2 cellular contexts compared by ENCODE assay signal in the genomic region with DNA sequence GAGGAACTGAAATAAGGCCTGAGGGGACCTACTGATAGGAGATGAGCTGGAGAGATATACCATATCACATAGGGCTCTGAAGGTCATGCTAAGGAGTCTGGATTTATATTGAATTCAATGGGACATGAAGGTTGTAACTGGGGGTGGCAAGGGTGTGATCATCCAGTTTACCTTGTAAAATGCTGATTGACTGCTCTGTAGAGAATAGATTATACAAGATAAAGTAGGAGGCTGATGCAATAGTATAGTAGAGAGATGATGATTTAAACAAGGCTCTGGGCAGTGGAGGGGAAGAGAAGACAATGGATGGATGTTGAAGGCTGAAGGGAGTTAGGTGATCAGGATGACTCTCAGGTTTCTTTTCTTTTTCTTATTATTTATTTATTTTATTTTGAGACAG.
TF ChIP-seq lines count a peak whose summit lies in the region.

No MANE protein-coding gene starts in this region.

TF ChIP-seq in HEK293, 187 proteins besides CTCF, POLR2A, EP300 and RAD21:
- TF ChIP-seq, protein P1, sequence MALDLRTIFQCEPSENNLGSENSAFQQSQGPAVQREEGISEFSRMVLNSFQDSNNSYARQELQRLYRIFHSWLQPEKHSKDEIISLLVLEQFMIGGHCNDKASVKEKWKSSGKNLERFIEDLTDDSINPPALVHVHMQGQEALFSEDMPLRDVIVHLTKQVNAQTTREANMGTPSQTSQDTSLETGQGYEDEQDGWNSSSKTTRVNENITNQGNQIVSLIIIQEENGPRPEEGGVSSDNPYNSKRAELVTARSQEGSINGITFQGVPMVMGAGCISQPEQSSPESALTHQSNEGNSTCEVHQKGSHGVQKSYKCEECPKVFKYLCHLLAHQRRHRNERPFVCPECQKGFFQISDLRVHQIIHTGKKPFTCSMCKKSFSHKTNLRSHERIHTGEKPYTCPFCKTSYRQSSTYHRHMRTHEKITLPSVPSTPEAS (tag by site-specific recombination; IDR thresholded peaks at IDR 0.05), result no peak
- 0 out of 2 replicates have a peak, but pooled peaks have one; percentile 24 for TF ChIP-seq KLF16 (tag by site-specific recombination; IDR thresholded peaks at IDR 0.05)

TF ChIP-seq in K562, 482 proteins besides CTCF, POLR2A, EP300 and RAD21 (continues in another document):
- TF ChIP-seq, protein P2, sequence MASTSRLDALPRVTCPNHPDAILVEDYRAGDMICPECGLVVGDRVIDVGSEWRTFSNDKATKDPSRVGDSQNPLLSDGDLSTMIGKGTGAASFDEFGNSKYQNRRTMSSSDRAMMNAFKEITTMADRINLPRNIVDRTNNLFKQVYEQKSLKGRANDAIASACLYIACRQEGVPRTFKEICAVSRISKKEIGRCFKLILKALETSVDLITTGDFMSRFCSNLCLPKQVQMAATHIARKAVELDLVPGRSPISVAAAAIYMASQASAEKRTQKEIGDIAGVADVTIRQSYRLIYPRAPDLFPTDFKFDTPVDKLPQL (IDR thresholded peaks at IDR 0.05; ENCODE audit: extremely low read depth, insufficient read length), result no peak
- TF ChIP-seq GABPA (tag; conservative IDR thresholded peaks at IDR 0.05; ENCODE audit: low read depth), result no peak
- TF ChIP-seq, protein P3, sequence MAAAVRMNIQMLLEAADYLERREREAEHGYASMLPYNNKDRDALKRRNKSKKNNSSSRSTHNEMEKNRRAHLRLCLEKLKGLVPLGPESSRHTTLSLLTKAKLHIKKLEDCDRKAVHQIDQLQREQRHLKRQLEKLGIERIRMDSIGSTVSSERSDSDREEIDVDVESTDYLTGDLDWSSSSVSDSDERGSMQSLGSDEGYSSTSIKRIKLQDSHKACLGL (CRISPR knock-in tag; IDR thresholded peaks at IDR 0.05; ENCODE audit: borderline replicate concordance, poor library complexity, severe bottlenecking), result no peak
- TF ChIP-seq, protein P4, sequence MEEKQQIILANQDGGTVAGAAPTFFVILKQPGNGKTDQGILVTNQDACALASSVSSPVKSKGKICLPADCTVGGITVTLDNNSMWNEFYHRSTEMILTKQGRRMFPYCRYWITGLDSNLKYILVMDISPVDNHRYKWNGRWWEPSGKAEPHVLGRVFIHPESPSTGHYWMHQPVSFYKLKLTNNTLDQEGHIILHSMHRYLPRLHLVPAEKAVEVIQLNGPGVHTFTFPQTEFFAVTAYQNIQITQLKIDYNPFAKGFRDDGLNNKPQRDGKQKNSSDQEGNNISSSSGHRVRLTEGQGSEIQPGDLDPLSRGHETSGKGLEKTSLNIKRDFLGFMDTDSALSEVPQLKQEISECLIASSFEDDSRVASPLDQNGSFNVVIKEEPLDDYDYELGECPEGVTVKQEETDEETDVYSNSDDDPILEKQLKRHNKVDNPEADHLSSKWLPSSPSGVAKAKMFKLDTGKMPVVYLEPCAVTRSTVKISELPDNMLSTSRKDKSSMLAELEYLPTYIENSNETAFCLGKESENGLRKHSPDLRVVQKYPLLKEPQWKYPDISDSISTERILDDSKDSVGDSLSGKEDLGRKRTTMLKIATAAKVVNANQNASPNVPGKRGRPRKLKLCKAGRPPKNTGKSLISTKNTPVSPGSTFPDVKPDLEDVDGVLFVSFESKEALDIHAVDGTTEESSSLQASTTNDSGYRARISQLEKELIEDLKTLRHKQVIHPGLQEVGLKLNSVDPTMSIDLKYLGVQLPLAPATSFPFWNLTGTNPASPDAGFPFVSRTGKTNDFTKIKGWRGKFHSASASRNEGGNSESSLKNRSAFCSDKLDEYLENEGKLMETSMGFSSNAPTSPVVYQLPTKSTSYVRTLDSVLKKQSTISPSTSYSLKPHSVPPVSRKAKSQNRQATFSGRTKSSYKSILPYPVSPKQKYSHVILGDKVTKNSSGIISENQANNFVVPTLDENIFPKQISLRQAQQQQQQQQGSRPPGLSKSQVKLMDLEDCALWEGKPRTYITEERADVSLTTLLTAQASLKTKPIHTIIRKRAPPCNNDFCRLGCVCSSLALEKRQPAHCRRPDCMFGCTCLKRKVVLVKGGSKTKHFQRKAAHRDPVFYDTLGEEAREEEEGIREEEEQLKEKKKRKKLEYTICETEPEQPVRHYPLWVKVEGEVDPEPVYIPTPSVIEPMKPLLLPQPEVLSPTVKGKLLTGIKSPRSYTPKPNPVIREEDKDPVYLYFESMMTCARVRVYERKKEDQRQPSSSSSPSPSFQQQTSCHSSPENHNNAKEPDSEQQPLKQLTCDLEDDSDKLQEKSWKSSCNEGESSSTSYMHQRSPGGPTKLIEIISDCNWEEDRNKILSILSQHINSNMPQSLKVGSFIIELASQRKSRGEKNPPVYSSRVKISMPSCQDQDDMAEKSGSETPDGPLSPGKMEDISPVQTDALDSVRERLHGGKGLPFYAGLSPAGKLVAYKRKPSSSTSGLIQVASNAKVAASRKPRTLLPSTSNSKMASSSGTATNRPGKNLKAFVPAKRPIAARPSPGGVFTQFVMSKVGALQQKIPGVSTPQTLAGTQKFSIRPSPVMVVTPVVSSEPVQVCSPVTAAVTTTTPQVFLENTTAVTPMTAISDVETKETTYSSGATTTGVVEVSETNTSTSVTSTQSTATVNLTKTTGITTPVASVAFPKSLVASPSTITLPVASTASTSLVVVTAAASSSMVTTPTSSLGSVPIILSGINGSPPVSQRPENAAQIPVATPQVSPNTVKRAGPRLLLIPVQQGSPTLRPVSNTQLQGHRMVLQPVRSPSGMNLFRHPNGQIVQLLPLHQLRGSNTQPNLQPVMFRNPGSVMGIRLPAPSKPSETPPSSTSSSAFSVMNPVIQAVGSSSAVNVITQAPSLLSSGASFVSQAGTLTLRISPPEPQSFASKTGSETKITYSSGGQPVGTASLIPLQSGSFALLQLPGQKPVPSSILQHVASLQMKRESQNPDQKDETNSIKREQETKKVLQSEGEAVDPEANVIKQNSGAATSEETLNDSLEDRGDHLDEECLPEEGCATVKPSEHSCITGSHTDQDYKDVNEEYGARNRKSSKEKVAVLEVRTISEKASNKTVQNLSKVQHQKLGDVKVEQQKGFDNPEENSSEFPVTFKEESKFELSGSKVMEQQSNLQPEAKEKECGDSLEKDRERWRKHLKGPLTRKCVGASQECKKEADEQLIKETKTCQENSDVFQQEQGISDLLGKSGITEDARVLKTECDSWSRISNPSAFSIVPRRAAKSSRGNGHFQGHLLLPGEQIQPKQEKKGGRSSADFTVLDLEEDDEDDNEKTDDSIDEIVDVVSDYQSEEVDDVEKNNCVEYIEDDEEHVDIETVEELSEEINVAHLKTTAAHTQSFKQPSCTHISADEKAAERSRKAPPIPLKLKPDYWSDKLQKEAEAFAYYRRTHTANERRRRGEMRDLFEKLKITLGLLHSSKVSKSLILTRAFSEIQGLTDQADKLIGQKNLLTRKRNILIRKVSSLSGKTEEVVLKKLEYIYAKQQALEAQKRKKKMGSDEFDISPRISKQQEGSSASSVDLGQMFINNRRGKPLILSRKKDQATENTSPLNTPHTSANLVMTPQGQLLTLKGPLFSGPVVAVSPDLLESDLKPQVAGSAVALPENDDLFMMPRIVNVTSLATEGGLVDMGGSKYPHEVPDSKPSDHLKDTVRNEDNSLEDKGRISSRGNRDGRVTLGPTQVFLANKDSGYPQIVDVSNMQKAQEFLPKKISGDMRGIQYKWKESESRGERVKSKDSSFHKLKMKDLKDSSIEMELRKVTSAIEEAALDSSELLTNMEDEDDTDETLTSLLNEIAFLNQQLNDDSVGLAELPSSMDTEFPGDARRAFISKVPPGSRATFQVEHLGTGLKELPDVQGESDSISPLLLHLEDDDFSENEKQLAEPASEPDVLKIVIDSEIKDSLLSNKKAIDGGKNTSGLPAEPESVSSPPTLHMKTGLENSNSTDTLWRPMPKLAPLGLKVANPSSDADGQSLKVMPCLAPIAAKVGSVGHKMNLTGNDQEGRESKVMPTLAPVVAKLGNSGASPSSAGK (IDR thresholded peaks at IDR 0.05), result no peak
- no peak for TF ChIP-seq HNRNPLL (IDR thresholded peaks at IDR 0.05; ENCODE audit: low read depth, low read length, poor library complexity, severe bottlenecking)
- no peak for TF ChIP-seq ZNF347 (CRISPR knock-in tag; IDR thresholded peaks at IDR 0.05; ENCODE audit: low read depth)
- TF ChIP-seq, protein P5, sequence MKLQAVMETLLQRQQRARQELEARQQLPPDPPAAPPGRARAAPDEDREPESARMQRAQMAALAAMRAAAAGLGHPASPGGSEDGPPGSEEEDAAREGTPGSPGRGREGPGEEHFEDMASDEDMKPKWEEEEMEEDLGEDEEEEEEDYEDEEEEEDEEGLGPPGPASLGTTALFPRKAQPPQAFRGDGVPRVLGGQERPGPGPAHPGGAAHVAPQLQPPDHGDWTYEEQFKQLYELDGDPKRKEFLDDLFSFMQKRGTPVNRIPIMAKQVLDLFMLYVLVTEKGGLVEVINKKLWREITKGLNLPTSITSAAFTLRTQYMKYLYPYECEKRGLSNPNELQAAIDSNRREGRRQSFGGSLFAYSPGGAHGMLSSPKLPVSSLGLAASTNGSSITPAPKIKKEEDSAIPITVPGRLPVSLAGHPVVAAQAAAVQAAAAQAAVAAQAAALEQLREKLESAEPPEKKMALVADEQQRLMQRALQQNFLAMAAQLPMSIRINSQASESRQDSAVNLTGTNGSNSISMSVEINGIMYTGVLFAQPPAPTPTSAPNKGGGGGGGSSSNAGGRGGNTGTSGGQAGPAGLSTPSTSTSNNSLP (IDR thresholded peaks at IDR 0.05; ENCODE audit: borderline replicate concordance, low read depth, low read length), result no peak
- peak; percentile 67; the same call in 1 of the 2 replicates for TF ChIP-seq ESRRA (IDR thresholded peaks at IDR 0.05; ENCODE audit: borderline replicate concordance, low read depth)
- TF ChIP-seq DPF2 (IDR thresholded peaks at IDR 0.05), result 0 out of 2 replicates have a peak, but pooled peaks have one; percentile 28
- TF ChIP-seq, protein P6, sequence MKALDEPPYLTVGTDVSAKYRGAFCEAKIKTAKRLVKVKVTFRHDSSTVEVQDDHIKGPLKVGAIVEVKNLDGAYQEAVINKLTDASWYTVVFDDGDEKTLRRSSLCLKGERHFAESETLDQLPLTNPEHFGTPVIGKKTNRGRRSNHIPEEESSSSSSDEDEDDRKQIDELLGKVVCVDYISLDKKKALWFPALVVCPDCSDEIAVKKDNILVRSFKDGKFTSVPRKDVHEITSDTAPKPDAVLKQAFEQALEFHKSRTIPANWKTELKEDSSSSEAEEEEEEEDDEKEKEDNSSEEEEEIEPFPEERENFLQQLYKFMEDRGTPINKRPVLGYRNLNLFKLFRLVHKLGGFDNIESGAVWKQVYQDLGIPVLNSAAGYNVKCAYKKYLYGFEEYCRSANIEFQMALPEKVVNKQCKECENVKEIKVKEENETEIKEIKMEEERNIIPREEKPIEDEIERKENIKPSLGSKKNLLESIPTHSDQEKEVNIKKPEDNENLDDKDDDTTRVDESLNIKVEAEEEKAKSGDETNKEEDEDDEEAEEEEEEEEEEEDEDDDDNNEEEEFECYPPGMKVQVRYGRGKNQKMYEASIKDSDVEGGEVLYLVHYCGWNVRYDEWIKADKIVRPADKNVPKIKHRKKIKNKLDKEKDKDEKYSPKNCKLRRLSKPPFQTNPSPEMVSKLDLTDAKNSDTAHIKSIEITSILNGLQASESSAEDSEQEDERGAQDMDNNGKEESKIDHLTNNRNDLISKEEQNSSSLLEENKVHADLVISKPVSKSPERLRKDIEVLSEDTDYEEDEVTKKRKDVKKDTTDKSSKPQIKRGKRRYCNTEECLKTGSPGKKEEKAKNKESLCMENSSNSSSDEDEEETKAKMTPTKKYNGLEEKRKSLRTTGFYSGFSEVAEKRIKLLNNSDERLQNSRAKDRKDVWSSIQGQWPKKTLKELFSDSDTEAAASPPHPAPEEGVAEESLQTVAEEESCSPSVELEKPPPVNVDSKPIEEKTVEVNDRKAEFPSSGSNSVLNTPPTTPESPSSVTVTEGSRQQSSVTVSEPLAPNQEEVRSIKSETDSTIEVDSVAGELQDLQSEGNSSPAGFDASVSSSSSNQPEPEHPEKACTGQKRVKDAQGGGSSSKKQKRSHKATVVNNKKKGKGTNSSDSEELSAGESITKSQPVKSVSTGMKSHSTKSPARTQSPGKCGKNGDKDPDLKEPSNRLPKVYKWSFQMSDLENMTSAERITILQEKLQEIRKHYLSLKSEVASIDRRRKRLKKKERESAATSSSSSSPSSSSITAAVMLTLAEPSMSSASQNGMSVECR (CRISPR knock-in tag; IDR thresholded peaks at IDR 0.05), result no peak
- TF ChIP-seq GABPB2 (CRISPR knock-in tag; conservative IDR thresholded peaks at IDR 0.05), result no peak
- TF ChIP-seq, protein P7, sequence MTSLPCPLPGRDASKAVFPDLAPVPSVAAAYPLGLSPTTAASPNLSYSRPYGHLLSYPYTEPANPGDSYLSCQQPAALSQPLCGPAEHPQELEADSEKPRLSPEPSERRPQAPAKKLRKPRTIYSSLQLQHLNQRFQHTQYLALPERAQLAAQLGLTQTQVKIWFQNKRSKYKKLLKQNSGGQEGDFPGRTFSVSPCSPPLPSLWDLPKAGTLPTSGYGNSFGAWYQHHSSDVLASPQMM (CRISPR knock-in tag; IDR thresholded peaks at IDR 0.05), result no peak
- no peak for TF ChIP-seq ZNF165 (CRISPR knock-in tag; IDR thresholded peaks at IDR 0.05; ENCODE audit: borderline replicate concordance)
- TF ChIP-seq, protein P8, sequence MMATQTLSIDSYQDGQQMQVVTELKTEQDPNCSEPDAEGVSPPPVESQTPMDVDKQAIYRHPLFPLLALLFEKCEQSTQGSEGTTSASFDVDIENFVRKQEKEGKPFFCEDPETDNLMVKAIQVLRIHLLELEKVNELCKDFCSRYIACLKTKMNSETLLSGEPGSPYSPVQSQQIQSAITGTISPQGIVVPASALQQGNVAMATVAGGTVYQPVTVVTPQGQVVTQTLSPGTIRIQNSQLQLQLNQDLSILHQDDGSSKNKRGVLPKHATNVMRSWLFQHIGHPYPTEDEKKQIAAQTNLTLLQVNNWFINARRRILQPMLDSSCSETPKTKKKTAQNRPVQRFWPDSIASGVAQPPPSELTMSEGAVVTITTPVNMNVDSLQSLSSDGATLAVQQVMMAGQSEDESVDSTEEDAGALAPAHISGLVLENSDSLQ (IDR thresholded peaks at IDR 0.05), result peak; percentile 67
- no peak for TF ChIP-seq ZNF134 (CRISPR knock-in tag; conservative IDR thresholded peaks at IDR 0.05)
- TF ChIP-seq, protein P9, sequence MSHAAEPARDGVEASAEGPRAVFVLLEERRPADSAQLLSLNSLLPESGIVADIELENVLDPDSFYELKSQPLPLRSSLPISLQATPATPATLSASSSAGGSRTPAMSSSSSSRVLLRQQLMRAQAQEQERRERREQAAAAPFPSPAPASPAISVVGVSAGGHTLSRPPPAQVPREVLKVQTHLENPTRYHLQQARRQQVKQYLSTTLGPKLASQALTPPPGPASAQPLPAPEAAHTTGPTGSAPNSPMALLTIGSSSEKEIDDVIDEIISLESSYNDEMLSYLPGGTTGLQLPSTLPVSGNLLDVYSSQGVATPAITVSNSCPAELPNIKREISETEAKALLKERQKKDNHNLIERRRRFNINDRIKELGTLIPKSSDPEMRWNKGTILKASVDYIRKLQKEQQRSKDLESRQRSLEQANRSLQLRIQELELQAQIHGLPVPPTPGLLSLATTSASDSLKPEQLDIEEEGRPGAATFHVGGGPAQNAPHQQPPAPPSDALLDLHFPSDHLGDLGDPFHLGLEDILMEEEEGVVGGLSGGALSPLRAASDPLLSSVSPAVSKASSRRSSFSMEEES (CRISPR knock-in tag; IDR thresholded peaks at IDR 0.05), result no peak
- TF ChIP-seq ZNF584 (CRISPR knock-in tag; IDR thresholded peaks at IDR 0.05; ENCODE audit: low read depth), result no peak
- TF ChIP-seq CEBPB (tag; IDR thresholded peaks at IDR 0.05), result peak; percentile 39; the same call in 1 of the 2 replicates
- no peak for TF ChIP-seq WHSC1 (IDR thresholded peaks at IDR 0.05; ENCODE audit: low read length)
- TF ChIP-seq, protein P10, sequence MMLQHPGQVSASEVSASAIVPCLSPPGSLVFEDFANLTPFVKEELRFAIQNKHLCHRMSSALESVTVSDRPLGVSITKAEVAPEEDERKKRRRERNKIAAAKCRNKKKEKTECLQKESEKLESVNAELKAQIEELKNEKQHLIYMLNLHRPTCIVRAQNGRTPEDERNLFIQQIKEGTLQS (IDR thresholded peaks at IDR 0.05), result peak; percentile 76
- TF ChIP-seq, protein P10 (CRISPR knock-in tag; conservative IDR thresholded peaks at IDR 0.05), result no peak
- no peak for TF ChIP-seq TAF7 (tag; IDR thresholded peaks at IDR 0.05)
- TF ChIP-seq NR1H2 (CRISPR knock-in tag; IDR thresholded peaks at IDR 0.05), result no peak
- TF ChIP-seq ZNF232 (CRISPR knock-in tag; IDR thresholded peaks at IDR 0.05), result no peak
